ENCODE assay signal across 8 cellular contexts in genomic region chr4:86895692-86896488, GRCh38. TPM values are rescaled to one million over a fixed set of nuclear protein-coding genes. Genes with fewer than 3 reads are reported as not detected.
A peak's percentile ranks its signal among the peaks of the same experiment; 100 is the strongest.
DNase-seq lines count a peak whose midpoint lies in the region; ATAC-seq and TF ChIP-seq lines count a peak whose summit lies in the region.

No MANE protein-coding gene starts in this region.

- DNase-seq in AG09319 (ENCODE audit: extremely low read depth, low read depth) (no peak), GM13977 (ENCODE audit: low spot score) (peak; percentile 68), NCI-H2107 treated with DMSO at 0.1 percent for 48 hours (lab: John Stamatoyannopoulos, UW; ENCODE audit: unreplicated experiment) (peak; percentile 70), WTC11 (ENCODE audit: low spot score) (no peak), glutamatergic neuron (no peak), putamen (ENCODE audit: low spot score) (peak; percentile 72)
- no peak for DNase-seq in activated naive CD4-positive, alpha-beta T cell (lab: John Stamatoyannopoulos, UW)

- no peaks in the 10 kb centered on the region for H3K36me3 Mint-ChIP-seq in WTC11
- H3K36me3 Mint-ChIP-seq in glutamatergic neuron (ENCODE audit: unreplicated experiment) = no peaks in the 10 kb centered on the region

- TF ChIP-seq CTCF in AG09319 (IDR thresholded peaks at IDR 0.05; ENCODE audit: low read depth, low read length) (peak; percentile 65), GM13977 (IDR thresholded peaks at IDR 0.05; ENCODE audit: extremely low read depth, insufficient read depth, missing control alignments) (peak; percentile 68), WTC11 (IDR thresholded peaks at IDR 0.05) (peak; percentile 48; the same call in 1 of the 2 replicates), glutamatergic neuron (IDR thresholded peaks at IDR 0.05; ENCODE audit: partially characterized antibody, unreplicated experiment) (peak; percentile 67)

- in situ Hi-C loops in GM13977 (cut with MboI; ENCODE audit: low pct_unique_long_range_greater_than_20kb, low sequenced_read_pairs, unreplicated experiment) = loop anchor here (10.0 kb wide), 1 partner anchor 401 kb away; no protein-coding TSS in a partner anchor

- ATAC-seq in HG02981 (IDR thresholded peaks at IDR 0.05; ENCODE audit: unreplicated experiment) = peak; percentile 50
- ATAC-seq in WTC11 = no peak

- H3K27me3 Mint-ChIP-seq in WTC11 (ENCODE audit: low read depth) = peaks cover 12% of the 10 kb centered on the region
- peaks cover 1% of the 10 kb centered on the region for H3K27me3 Mint-ChIP-seq in glutamatergic neuron (ENCODE audit: unreplicated experiment)

- H3K9me3 Mint-ChIP-seq in WTC11 (no peaks in the 10 kb centered on the region), glutamatergic neuron (ENCODE audit: unreplicated experiment) (no peaks in the 10 kb centered on the region)

- POLR2A ChIA-PET in WTC11 (lab: Charles Lee) = no interaction called here

- peaks cover 15% of the 10 kb centered on the region for H3K4me1 Mint-ChIP-seq in WTC11
- no peaks in the 10 kb centered on the region for H3K4me1 Mint-ChIP-seq in glutamatergic neuron (ENCODE audit: low read depth, unreplicated experiment)

- H3K27ac Mint-ChIP-seq in WTC11 (no peak overlapping the region), glutamatergic neuron (ENCODE audit: unreplicated experiment) (no peak overlapping the region)

- CTCF ChIA-PET in WTC11 (lab: Charles Lee) = no interaction called here

- no peak overlapping the region for H3K4me3 Mint-ChIP-seq in WTC11
- no peak overlapping the region for H3K4me3 Mint-ChIP-seq in glutamatergic neuron (ENCODE audit: unreplicated experiment)

TF ChIP-seq in WTC11, 78 proteins besides CTCF, POLR2A, EP300 and RAD21:
- no peak for TF ChIP-seq ZNF219 (CRISPR knock-in tag; IDR thresholded peaks at IDR 0.05; ENCODE audit: borderline replicate concordance)
- no peak for TF ChIP-seq ESRRA (CRISPR knock-in tag; IDR thresholded peaks at IDR 0.05; ENCODE audit: borderline replicate concordance)
- TF ChIP-seq SP1 (CRISPR knock-in tag; conservative IDR thresholded peaks at IDR 0.05) = no peak
- TF ChIP-seq JAZF1 (CRISPR knock-in tag; IDR thresholded peaks at IDR 0.05) = no peak
- no peak for TF ChIP-seq SOX15 (CRISPR knock-in tag; IDR thresholded peaks at IDR 0.05)

RNA-seq across cellular contexts. Expression of gene C4orf36, which starts 3.7 kb away (rescaled TPM):
- 0.73 to 1.5 TPM (median 0.79 TPM) in 3 replicates for total RNA-seq in WTC11 (2021)
- total RNA-seq in glutamatergic neuron (ENCODE audit: unreplicated experiment) = not detected

RNA-seq across cellular contexts. Expression of gene AFF1, which starts 38.9 kb away (rescaled TPM):
- total RNA-seq in WTC11 (2021) = 72.6 to 93.4 TPM (median 83.9 TPM) in 3 replicates
- 42.5 TPM for total RNA-seq in glutamatergic neuron (ENCODE audit: unreplicated experiment)

RNA-seq across cellular contexts. Expression of gene SLC10A6, which starts 46.7 kb away (rescaled TPM):
- total RNA-seq in WTC11 (2021) (not detected in 3 replicates), glutamatergic neuron (ENCODE audit: unreplicated experiment) (not detected)

Comparison
In these comparisons a context has a peak if more than half of its experiments do, and no peak if none do; other contexts are left out.
1. DNase-seq: peak in GM13977 (single experiment), NCI-H2107 treated with DMSO at 0.1 percent for 48 hours (single experiment) and putamen (single experiment); none in AG09319 (single experiment), WTC11 (single experiment), glutamatergic neuron (single experiment) and activated naive CD4-positive, alpha-beta T cell (0 of 4).
2. Peak in every context shown above with its lines, with median percentiles within 50 percentile points of each other: CTCF ChIP-seq.